11 cellular contexts compared by ENCODE assay signal in genomic region chr11:94401773-94402265, GRCh38. TPM values are rescaled to one million over a fixed set of nuclear protein-coding genes. Genes with fewer than 3 reads are reported as not detected.
DNase-seq lines count a peak whose midpoint lies in the region; ATAC-seq and TF ChIP-seq lines count a peak whose summit lies in the region.
"Had no signal": no experiment of that assay in that cellular context is flagged by ENCODE, and none has a peak within 500 bp of the region (broad histone marks: within the 10 kb centered on the region; RNA-seq: fewer than 3 reads in every experiment).

No MANE protein-coding gene starts in this region.

- no peaks in the 10 kb centered on the region for H3K36me3 ChIP-seq in endodermal cell (ENCODE audit: control insufficient read depth, insufficient read depth, low read length)
- H3K36me3 ChIP-seq in urinary bladder (ENCODE audit: insufficient read depth) = no peaks in the 10 kb centered on the region
- H3K36me3 ChIP-seq: left lung, prostate gland, tibial artery had no signal

- H3K4me3 ChIP-seq in right cardiac atrium (ENCODE audit: low read length) = peak overlapping the region; percentile 44
- H3K4me3 ChIP-seq in endodermal cell (ENCODE audit: low read length) = peak overlapping the region; percentile 77
- peak overlapping the region; percentile 31 for H3K4me3 ChIP-seq in urinary bladder (ENCODE audit: low read depth, low read length)
- H3K4me3 ChIP-seq: left lung had no signal

- no peak overlapping the region for H3K9ac ChIP-seq in endodermal cell (ENCODE audit: extremely low read depth, low read length, poor library complexity, severe bottlenecking)

- no peak for DNase-seq in right cardiac atrium
- no peak for DNase-seq in Right ventricle myocardium inferior (ENCODE audit: missing footprints)
- DNase-seq in endodermal cell = no peak
- no peak for DNase-seq in mesothelial cell of epicardium (ENCODE audit: low spot score in 2 of 2, unreplicated experiment in 2 of 2)
- DNase-seq in stimulated activated naive CD8-positive, alpha-beta T cell treated with anti-CD3 and anti-CD28 coated beads, Interleukin-15, amount 100 ng/mL, for 72 hours = no peak
- DNase-seq: tibial artery had no signal

- H3K27me3 ChIP-seq in right cardiac atrium (ENCODE audit: control insufficient read depth, insufficient read depth) = no peaks in the 10 kb centered on the region
- peaks cover 41% of the 10 kb centered on the region for H3K27me3 ChIP-seq in endodermal cell (ENCODE audit: control insufficient read depth, insufficient read depth, low read length, poor library complexity, severe bottlenecking)

- H3K9me3 ChIP-seq in right cardiac atrium (ENCODE audit: control insufficient read depth, low read length) = no peaks in the 10 kb centered on the region
- H3K9me3 ChIP-seq in endodermal cell (ENCODE audit: control insufficient read depth, low read length) = no peaks in the 10 kb centered on the region
- H3K9me3 ChIP-seq: left lung, prostate gland had no signal

- peak overlapping the region; percentile 62 for H3K4me3 Mint-ChIP-seq in endodermal cell
- H3K4me3 Mint-ChIP-seq in mesothelial cell of epicardium = peak overlapping the region; percentile 59
- no peak overlapping the region for H3K4me3 Mint-ChIP-seq in stimulated activated naive CD8-positive, alpha-beta T cell treated with anti-CD3 and anti-CD28 coated beads, Interleukin-15, amount 100 ng/mL, for 72 hours

- TF ChIP-seq CTCF in endodermal cell (conservative IDR thresholded peaks at IDR 0.05) (no peak), mesothelial cell of epicardium (IDR thresholded peaks at IDR 0.05; ENCODE audit: unreplicated experiment) (no peak)

- no peaks in the 10 kb centered on the region for H3K9me3 Mint-ChIP-seq in endodermal cell
- peaks cover 7% of the 10 kb centered on the region for H3K9me3 Mint-ChIP-seq in mesothelial cell of epicardium
- peaks cover 17 to 19% of the 10 kb centered on the region in 2 donors for H3K9me3 Mint-ChIP-seq in stimulated activated naive CD8-positive, alpha-beta T cell treated with anti-CD3 and anti-CD28 coated beads, Interleukin-15, amount 100 ng/mL, for 72 hours

- no peak for ATAC-seq in right cardiac atrium
- ATAC-seq in Right ventricle myocardium inferior = no peak
- no peak for ATAC-seq in GM18520 (IDR thresholded peaks at IDR 0.05; ENCODE audit: unreplicated experiment)
- ATAC-seq in HG03460 (IDR thresholded peaks at IDR 0.05; ENCODE audit: unreplicated experiment) = no peak
- no peak for ATAC-seq in stimulated activated naive CD8-positive, alpha-beta T cell treated with anti-CD3 and anti-CD28 coated beads, Interleukin-15, amount 100 ng/mL, for 72 hours

- intact Hi-C loops in right cardiac atrium (cut with DNase I) (no loop called here), Right ventricle myocardium inferior (cut with DNase I) (no loop called here)

- H3K36me3 Mint-ChIP-seq in endodermal cell (ENCODE audit: low read depth) = no peaks in the 10 kb centered on the region
- H3K36me3 Mint-ChIP-seq in mesothelial cell of epicardium = no peaks in the 10 kb centered on the region

- H3K4me1 ChIP-seq in right cardiac atrium (ENCODE audit: control insufficient read depth, insufficient read depth, low read length) = no peaks in the 10 kb centered on the region
- H3K4me1 ChIP-seq in endodermal cell (ENCODE audit: control insufficient read depth, insufficient read depth, low read length) = peaks cover 5% of the 10 kb centered on the region
- no peaks in the 10 kb centered on the region for H3K4me1 ChIP-seq in urinary bladder (ENCODE audit: insufficient read depth)

- H3K4me1 Mint-ChIP-seq in endodermal cell (peaks cover 17% of the 10 kb centered on the region), mesothelial cell of epicardium (peaks cover 10% of the 10 kb centered on the region)
- peaks cover 10% of the 10 kb centered on the region for H3K4me1 Mint-ChIP-seq in stimulated activated naive CD8-positive, alpha-beta T cell treated with anti-CD3 and anti-CD28 coated beads, Interleukin-15, amount 100 ng/mL, for 72 hours

- no peak overlapping the region for H3K27ac Mint-ChIP-seq in endodermal cell
- H3K27ac Mint-ChIP-seq in mesothelial cell of epicardium = no peak overlapping the region
- H3K27ac Mint-ChIP-seq in stimulated activated naive CD8-positive, alpha-beta T cell treated with anti-CD3 and anti-CD28 coated beads, Interleukin-15, amount 100 ng/mL, for 72 hours = no peak overlapping the region

- H3K27ac ChIP-seq in right cardiac atrium (ENCODE audit: low read length) (no peak overlapping the region), endodermal cell (ENCODE audit: low read depth, low read length) (no peak overlapping the region), urinary bladder (ENCODE audit: low read depth) (no peak overlapping the region)
- H3K27ac ChIP-seq: left lung, prostate gland, tibial artery had no signal

- peaks cover 61% of the 10 kb centered on the region for H3K27me3 Mint-ChIP-seq in endodermal cell (ENCODE audit: insufficient read depth)
- peaks cover 81% of the 10 kb centered on the region for H3K27me3 Mint-ChIP-seq in mesothelial cell of epicardium (ENCODE audit: low read depth)
- H3K27me3 Mint-ChIP-seq in stimulated activated naive CD8-positive, alpha-beta T cell treated with anti-CD3 and anti-CD28 coated beads, Interleukin-15, amount 100 ng/mL, for 72 hours = peaks cover 59% of the 10 kb centered on the region

- WGBS in right cardiac atrium = 24% methylated on average over 10 of the region's 10 CpGs
- 36 to 38% methylated on average over 3 to 10 of the region's 10 CpGs for WGBS in endodermal cell (ENCODE audit: insufficient coverage in 1 of 2, insufficient read length in 1 of 2), 2 experiments
- 13% methylated on average over 10 of the region's 10 CpGs for WGBS in urinary bladder

RNA-seq across cellular contexts. Expression of gene GPR83, which starts 0.6 kb away (rescaled TPM):
- total RNA-seq in right cardiac atrium = under 1 TPM; 0.19 to 0.89 (median 0.54) TPM
- 0.25 TPM for polyA plus RNA-seq in right cardiac atrium
- total RNA-seq in Right ventricle myocardium inferior = 0.22 TPM
- total RNA-seq in endodermal cell = under 1 TPM; 0.13 to 0.26 TPM
- polyA plus RNA-seq in endodermal cell (2013, experiment 1 of 2) = 0.18 TPM
- 0.29 TPM for polyA plus RNA-seq in endodermal cell (2013, experiment 2 of 2)
- total RNA-seq in mesothelial cell of epicardium = 0.09 to 0.18 TPM (median 0.11 TPM) in 3 replicates
- total RNA-seq in urinary bladder = 0.16 TPM
- polyA plus RNA-seq in urinary bladder = 0.08 TPM
- total RNA-seq: prostate gland had no signal

Comparison
In these comparisons a context has a peak if more than half of its experiments do, and no peak if none do; other contexts are left out.
1. H3K4me3 Mint-ChIP-seq: peak in endodermal cell (single experiment) and mesothelial cell of epicardium (single experiment); none in stimulated activated naive CD8-positive, alpha-beta T cell treated with anti-CD3 and anti-CD28 coated beads, Interleukin-15, amount 100 ng/mL, for 72 hours (0 of 2).
2. Peak in every context shown above with its lines, with median percentiles within 50 percentile points of each other: H3K4me3 ChIP-seq.